17 cellular contexts compared by ENCODE assay signal in the genomic region with DNA sequence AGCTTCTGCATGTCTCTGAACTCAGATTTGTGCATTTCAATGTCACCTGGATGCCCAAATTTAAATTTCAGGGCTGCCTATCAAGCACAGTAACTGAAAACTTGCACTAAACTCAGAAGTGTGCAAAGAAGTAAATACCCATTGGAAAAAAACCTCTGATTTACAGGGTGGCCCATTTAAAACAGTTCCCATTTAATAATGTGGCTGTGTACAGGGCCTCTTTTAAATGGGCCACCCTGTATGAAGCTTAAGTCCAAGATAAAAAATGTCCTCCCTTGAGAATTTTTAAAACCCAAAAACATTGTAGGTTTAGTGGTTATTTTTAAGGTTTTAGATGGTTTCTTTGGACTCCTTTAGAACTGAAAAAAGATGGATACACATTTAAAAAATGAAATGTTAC.
"Had no signal": no experiment of that assay in that cellular context is flagged by ENCODE, and none has a peak within 500 bp of the region (broad histone marks: within the 10 kb centered on the region; RNA-seq: fewer than 3 reads in every experiment).

No MANE protein-coding gene starts in this region.

- H3K9me3 ChIP-seq: stomach, suprapubic skin, testis, thoracic aorta, thyroid gland, tibial artery, tibial nerve, transverse colon, upper lobe of left lung, upper lobe of right lung, uterus, vagina had no signal

- H3K36me3 ChIP-seq: stomach, suprapubic skin, thoracic aorta, thyroid gland, tibial artery, tibial nerve, transverse colon, upper lobe of left lung, upper lobe of right lung, uterus, vagina had no signal

- H3K4me3 ChIP-seq: stomach, suprapubic skin, testis, thoracic aorta, thyroid gland, tibial artery, tibial nerve, transverse colon, upper lobe of left lung, upper lobe of right lung, uterus, vagina had no signal

- H3K27ac ChIP-seq: stomach, suprapubic skin, testis, thoracic aorta, thyroid gland, tibial artery, tibial nerve, transverse colon, upper lobe of left lung, upper lobe of right lung, uterus, vagina had no signal

- H3K4me1 ChIP-seq: stomach, suprapubic skin, testis, thyroid gland, tibial artery, tibial nerve, transverse colon, upper lobe of left lung, upper lobe of right lung, uterus, vagina had no signal

- ATAC-seq: stimulated activated effector memory CD8-positive, alpha-beta T cell treated with anti-CD3 and anti-CD28 coated beads, Interleukin-12 subunit alpha, Interleukin-12 subunit beta, amount 100 ng/mL, for 72 hours; stimulated activated memory B cell treated with anti-CD40 and anti-IgM and Interleukin-4, amounts not matched to agents 10 μg/mL and 1 μg/mL and 100 μg/mL, for 72 hours; stimulated activated naive B cell treated with anti-CD40 and anti-IgM and Interleukin-4, amounts not matched to agents 10 μg/mL and 1 μg/mL and 100 μg/mL, for 72 hours; stimulated activated naive CD8-positive, alpha-beta T cell treated with anti-CD3 and anti-CD28 coated beads, Interleukin-15, amount 100 ng/mL, for 72 hours; stimulated activated naive CD8-positive, alpha-beta T cell treated with anti-CD3 and anti-CD28 coated beads, Interleukin-15, Interleukin-2, amounts not matched to agents 100 U/mL and 50 U/mL, for 24 hours; upper lobe of right lung had no signal
